Comparison of ENCODE assay signal across 1 cellular context in the genomic region with DNA sequence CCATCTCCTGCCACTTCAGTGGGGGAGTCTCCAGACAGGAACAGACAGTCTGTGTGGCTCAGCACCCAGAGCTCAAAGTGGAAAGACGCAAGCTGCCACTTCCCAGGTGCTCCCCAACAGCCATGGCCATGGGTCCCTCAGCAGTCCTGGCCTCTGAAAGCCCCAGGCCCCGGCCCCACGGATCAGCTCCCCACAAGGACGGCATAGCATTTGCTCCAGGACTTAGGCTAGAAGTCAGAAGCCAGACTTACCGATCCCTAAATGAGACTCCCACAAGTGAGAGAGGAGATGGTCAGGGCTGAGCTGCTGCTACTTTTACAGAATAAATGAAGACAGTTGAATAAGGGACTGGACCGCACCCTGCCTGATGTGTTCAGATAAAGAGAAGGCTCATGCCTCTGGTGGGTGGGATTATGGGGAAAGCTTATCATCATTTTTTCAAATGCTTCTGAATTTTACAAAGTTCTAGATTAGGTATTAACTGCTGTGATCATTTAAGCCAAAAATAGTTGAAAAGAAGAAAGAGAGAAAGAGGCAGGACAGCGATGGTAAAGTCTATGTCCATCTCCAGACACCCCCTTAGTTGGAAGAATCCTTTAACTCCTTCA.
TF ChIP-seq lines count a peak whose summit lies in the region.

No MANE protein-coding gene starts in this region.

TF ChIP-seq in K562, 482 proteins besides CTCF, POLR2A, EP300 and RAD21 (continued from another document and continues in another):
- no peak for TF ChIP-seq ARID4B (CRISPR knock-in tag; IDR thresholded peaks at IDR 0.05)
- no peak for TF ChIP-seq HDAC8 (tag; IDR thresholded peaks at IDR 0.05)
- no peak for TF ChIP-seq RUNX1 (IDR thresholded peaks at IDR 0.05; ENCODE audit: low read depth)
- no peak for TF ChIP-seq ETV6 (IDR thresholded peaks at IDR 0.05; ENCODE audit: borderline replicate concordance in 1 of 2, low read depth in 2 of 2, low read length in 1 of 2)
- no peak for TF ChIP-seq ETV6 (CRISPR knock-in tag; IDR thresholded peaks at IDR 0.05; ENCODE audit: borderline replicate concordance)
- no peak for TF ChIP-seq TRIM28 (IDR thresholded peaks at IDR 0.05)
- no peak for TF ChIP-seq KAT2B (IDR thresholded peaks at IDR 0.05; ENCODE audit: low read depth, low read length)
- TF ChIP-seq, protein P1, sequence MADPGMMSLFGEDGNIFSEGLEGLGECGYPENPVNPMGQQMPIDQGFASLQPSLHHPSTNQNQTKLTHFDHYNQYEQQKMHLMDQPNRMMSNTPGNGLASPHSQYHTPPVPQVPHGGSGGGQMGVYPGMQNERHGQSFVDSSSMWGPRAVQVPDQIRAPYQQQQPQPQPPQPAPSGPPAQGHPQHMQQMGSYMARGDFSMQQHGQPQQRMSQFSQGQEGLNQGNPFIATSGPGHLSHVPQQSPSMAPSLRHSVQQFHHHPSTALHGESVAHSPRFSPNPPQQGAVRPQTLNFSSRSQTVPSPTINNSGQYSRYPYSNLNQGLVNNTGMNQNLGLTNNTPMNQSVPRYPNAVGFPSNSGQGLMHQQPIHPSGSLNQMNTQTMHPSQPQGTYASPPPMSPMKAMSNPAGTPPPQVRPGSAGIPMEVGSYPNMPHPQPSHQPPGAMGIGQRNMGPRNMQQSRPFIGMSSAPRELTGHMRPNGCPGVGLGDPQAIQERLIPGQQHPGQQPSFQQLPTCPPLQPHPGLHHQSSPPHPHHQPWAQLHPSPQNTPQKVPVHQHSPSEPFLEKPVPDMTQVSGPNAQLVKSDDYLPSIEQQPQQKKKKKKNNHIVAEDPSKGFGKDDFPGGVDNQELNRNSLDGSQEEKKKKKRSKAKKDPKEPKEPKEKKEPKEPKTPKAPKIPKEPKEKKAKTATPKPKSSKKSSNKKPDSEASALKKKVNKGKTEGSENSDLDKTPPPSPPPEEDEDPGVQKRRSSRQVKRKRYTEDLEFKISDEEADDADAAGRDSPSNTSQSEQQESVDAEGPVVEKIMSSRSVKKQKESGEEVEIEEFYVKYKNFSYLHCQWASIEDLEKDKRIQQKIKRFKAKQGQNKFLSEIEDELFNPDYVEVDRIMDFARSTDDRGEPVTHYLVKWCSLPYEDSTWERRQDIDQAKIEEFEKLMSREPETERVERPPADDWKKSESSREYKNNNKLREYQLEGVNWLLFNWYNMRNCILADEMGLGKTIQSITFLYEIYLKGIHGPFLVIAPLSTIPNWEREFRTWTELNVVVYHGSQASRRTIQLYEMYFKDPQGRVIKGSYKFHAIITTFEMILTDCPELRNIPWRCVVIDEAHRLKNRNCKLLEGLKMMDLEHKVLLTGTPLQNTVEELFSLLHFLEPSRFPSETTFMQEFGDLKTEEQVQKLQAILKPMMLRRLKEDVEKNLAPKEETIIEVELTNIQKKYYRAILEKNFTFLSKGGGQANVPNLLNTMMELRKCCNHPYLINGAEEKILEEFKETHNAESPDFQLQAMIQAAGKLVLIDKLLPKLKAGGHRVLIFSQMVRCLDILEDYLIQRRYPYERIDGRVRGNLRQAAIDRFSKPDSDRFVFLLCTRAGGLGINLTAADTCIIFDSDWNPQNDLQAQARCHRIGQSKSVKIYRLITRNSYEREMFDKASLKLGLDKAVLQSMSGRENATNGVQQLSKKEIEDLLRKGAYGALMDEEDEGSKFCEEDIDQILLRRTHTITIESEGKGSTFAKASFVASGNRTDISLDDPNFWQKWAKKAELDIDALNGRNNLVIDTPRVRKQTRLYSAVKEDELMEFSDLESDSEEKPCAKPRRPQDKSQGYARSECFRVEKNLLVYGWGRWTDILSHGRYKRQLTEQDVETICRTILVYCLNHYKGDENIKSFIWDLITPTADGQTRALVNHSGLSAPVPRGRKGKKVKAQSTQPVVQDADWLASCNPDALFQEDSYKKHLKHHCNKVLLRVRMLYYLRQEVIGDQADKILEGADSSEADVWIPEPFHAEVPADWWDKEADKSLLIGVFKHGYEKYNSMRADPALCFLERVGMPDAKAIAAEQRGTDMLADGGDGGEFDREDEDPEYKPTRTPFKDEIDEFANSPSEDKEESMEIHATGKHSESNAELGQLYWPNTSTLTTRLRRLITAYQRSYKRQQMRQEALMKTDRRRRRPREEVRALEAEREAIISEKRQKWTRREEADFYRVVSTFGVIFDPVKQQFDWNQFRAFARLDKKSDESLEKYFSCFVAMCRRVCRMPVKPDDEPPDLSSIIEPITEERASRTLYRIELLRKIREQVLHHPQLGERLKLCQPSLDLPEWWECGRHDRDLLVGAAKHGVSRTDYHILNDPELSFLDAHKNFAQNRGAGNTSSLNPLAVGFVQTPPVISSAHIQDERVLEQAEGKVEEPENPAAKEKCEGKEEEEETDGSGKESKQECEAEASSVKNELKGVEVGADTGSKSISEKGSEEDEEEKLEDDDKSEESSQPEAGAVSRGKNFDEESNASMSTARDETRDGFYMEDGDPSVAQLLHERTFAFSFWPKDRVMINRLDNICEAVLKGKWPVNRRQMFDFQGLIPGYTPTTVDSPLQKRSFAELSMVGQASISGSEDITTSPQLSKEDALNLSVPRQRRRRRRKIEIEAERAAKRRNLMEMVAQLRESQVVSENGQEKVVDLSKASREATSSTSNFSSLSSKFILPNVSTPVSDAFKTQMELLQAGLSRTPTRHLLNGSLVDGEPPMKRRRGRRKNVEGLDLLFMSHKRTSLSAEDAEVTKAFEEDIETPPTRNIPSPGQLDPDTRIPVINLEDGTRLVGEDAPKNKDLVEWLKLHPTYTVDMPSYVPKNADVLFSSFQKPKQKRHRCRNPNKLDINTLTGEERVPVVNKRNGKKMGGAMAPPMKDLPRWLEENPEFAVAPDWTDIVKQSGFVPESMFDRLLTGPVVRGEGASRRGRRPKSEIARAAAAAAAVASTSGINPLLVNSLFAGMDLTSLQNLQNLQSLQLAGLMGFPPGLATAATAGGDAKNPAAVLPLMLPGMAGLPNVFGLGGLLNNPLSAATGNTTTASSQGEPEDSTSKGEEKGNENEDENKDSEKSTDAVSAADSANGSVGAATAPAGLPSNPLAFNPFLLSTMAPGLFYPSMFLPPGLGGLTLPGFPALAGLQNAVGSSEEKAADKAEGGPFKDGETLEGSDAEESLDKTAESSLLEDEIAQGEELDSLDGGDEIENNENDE (IDR thresholded peaks at IDR 0.05; ENCODE audit: low read depth, low read length), result no peak
- TF ChIP-seq EWSR1 (IDR thresholded peaks at IDR 0.05; ENCODE audit: borderline replicate concordance, low read depth, partially characterized antibody), result no peak
- no peak for TF ChIP-seq XRCC4 (IDR thresholded peaks at IDR 0.05; ENCODE audit: extremely low read depth, insufficient read depth, insufficient read length)
- TF ChIP-seq FOXA1 (IDR thresholded peaks at IDR 0.05; ENCODE audit: borderline replicate concordance), result no peak
- no peak for TF ChIP-seq ZNF75A (CRISPR knock-in tag; IDR thresholded peaks at IDR 0.05)
- TF ChIP-seq, protein P2, sequence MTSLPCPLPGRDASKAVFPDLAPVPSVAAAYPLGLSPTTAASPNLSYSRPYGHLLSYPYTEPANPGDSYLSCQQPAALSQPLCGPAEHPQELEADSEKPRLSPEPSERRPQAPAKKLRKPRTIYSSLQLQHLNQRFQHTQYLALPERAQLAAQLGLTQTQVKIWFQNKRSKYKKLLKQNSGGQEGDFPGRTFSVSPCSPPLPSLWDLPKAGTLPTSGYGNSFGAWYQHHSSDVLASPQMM (CRISPR knock-in tag; IDR thresholded peaks at IDR 0.05), result no peak
- peak; percentile 24; the same call in 1 of the 2 replicates for TF ChIP-seq ZEB2 (IDR thresholded peaks at IDR 0.05)
- no peak for TF ChIP-seq HEY1 (CRISPR knock-in tag; IDR thresholded peaks at IDR 0.05; ENCODE audit: borderline replicate concordance)
- no peak for TF ChIP-seq THRB (CRISPR knock-in tag; conservative IDR thresholded peaks at IDR 0.05)
- TF ChIP-seq EZH2 (IDR thresholded peaks at IDR 0.05; ENCODE audit: borderline replicate concordance, low read depth, low read length), result no peak
- TF ChIP-seq ZNF830 (CRISPR knock-in tag; IDR thresholded peaks at IDR 0.05), result no peak
- TF ChIP-seq, protein P3, sequence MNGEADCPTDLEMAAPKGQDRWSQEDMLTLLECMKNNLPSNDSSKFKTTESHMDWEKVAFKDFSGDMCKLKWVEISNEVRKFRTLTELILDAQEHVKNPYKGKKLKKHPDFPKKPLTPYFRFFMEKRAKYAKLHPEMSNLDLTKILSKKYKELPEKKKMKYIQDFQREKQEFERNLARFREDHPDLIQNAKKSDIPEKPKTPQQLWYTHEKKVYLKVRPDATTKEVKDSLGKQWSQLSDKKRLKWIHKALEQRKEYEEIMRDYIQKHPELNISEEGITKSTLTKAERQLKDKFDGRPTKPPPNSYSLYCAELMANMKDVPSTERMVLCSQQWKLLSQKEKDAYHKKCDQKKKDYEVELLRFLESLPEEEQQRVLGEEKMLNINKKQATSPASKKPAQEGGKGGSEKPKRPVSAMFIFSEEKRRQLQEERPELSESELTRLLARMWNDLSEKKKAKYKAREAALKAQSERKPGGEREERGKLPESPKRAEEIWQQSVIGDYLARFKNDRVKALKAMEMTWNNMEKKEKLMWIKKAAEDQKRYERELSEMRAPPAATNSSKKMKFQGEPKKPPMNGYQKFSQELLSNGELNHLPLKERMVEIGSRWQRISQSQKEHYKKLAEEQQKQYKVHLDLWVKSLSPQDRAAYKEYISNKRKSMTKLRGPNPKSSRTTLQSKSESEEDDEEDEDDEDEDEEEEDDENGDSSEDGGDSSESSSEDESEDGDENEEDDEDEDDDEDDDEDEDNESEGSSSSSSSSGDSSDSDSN (IDR thresholded peaks at IDR 0.05; ENCODE audit: borderline replicate concordance in 1 of 2, low read depth in 2 of 2, low read length in 2 of 2), result no peak
- peak in 1 of 2 experiments; percentile 30; a peak in 1 of 4 replicates for TF ChIP-seq NONO (IDR thresholded peaks at IDR 0.05; ENCODE audit: low read depth in 2 of 2, low read length in 1 of 2)
- no peak for TF ChIP-seq ILK (tag; IDR thresholded peaks at IDR 0.05; ENCODE audit: borderline replicate concordance, low read depth)
- TF ChIP-seq, protein P4, sequence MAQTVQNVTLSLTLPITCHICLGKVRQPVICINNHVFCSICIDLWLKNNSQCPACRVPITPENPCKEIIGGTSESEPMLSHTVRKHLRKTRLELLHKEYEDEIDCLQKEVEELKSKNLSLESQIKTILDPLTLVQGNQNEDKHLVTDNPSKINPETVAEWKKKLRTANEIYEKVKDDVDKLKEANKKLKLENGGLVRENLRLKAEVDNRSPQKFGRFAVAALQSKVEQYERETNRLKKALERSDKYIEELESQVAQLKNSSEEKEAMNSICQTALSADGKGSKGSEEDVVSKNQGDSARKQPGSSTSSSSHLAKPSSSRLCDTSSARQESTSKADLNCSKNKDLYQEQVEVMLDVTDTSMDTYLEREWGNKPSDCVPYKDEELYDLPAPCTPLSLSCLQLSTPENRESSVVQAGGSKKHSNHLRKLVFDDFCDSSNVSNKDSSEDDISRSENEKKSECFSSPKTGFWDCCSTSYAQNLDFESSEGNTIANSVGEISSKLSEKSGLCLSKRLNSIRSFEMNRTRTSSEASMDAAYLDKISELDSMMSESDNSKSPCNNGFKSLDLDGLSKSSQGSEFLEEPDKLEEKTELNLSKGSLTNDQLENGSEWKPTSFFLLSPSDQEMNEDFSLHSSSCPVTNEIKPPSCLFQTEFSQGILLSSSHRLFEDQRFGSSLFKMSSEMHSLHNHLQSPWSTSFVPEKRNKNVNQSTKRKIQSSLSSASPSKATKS (CRISPR knock-in tag; IDR thresholded peaks at IDR 0.05), result no peak
- no peak; the same call in 1 of the 2 replicates for TF ChIP-seq LEF1 (IDR thresholded peaks at IDR 0.05)
- peak in 1 of 2 experiments; percentile 40 for TF ChIP-seq NCOA2 (IDR thresholded peaks at IDR 0.05; ENCODE audit: partially characterized antibody in 2 of 2)
- no peak for TF ChIP-seq CBX1 (IDR thresholded peaks at IDR 0.05; ENCODE audit: low read depth)
- no peak for TF ChIP-seq YBX1 (IDR thresholded peaks at IDR 0.05)
- TF ChIP-seq HDAC6 (IDR thresholded peaks at IDR 0.05; ENCODE audit: low read depth, low read length), result no peak
- TF ChIP-seq ELK3 (CRISPR knock-in tag; IDR thresholded peaks at IDR 0.05), result no peak
- no peak for TF ChIP-seq OTX1 (CRISPR knock-in tag; IDR thresholded peaks at IDR 0.05)
